In the genomic region with DNA sequence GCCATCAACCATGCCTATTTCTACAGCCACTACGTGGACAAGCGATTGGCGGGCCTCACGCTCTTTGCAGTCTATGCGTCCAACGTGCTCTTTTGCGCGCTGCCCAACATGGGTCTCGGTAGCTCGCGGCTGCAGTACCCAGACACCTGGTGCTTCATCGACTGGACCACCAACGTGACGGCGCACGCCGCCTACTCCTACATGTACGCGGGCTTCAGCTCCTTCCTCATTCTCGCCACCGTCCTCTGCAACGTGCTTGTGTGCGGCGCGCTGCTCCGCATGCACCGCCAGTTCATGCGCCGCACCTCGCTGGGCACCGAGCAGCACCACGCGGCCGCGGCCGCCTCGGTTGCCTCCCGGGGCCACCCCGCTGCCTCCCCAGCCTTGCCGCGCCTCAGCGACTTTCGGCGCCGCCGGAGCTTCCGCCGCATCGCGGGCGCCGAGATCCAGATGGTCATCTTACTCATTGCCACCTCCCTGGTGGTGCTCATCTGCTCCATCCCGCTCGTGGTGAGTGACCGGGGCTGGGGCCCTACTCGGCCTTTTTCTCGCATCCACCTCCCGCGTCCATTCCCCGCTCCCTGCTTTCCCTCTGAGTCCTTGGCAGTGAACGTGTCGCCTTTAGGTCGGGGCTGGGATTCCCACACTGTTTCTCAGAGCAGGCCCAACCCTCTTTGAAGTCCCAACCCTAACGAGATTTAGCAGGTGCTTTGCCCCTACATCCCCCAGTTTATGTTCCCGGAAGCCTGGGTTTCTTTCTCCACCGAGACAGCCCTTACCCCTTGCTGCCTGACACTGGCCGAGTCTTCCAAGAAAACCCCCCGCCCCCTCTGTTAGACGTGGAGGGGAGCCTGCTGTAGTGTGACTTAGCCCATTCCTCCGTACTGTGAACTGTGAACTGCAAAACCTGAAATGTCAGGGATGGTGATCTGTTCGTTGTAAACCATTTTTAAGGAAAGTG, we compare ENCODE assay signal across 8 cellular contexts. TPM values are rescaled to one million over a fixed set of nuclear protein-coding genes. Genes with fewer than 3 reads are reported as not detected.
DNase-seq lines count a peak whose midpoint lies in the region; ATAC-seq, FAIRE-seq and TF ChIP-seq lines count a peak whose summit lies in the region.

No MANE protein-coding gene starts in this region.

- H3K4me2 ChIP-seq in HepG2 (ENCODE audit: low read depth, low read length) (no peak overlapping the region), PC-9 (peak overlapping the region; percentile 78)

- H3K27ac ChIP-seq in liver (ENCODE audit: low read depth in 1 of 2, low read length in 2 of 2) (peak overlapping the region; percentile 12 to 31), HepG2 (ENCODE audit: extremely low read length, insufficient read depth, low read length) (no peak overlapping the region), PC-9 (no peak overlapping the region), kidney (ENCODE audit: low read depth in 2 of 2, low read length in 2 of 2) (peak overlapping the region; percentile 68 to 81)

- no peaks in the 10 kb centered on the region for H3K36me3 Mint-ChIP-seq in brain

- H3K9me3 ChIP-seq in liver (ENCODE audit: control insufficient read depth in 4 of 4, low read length in 3 of 4): peaks cover 0 to 4% (median under 1%) of the 10 kb centered on the region in 4 donors
- no peaks in the 10 kb centered on the region for H3K9me3 ChIP-seq in HepG2 (ENCODE audit: low read length)
- H3K9me3 ChIP-seq in PC-9 (ENCODE audit: insufficient read depth, low read depth): no peaks in the 10 kb centered on the region
- H3K9me3 ChIP-seq in kidney (ENCODE audit: control insufficient read depth in 1 of 2, low read length in 2 of 2): no peaks in the 10 kb centered on the region
- no peaks in the 10 kb centered on the region for H3K9me3 ChIP-seq in HAP-1

- no peak for FAIRE-seq in HepG2 (lab: Jason Lieb, UNC)
- FAIRE-seq in kidney (lab: Jason Lieb, UNC): no peak

- H3K9me3 Mint-ChIP-seq in brain: peaks cover 0 to 7% (median 0%) of the 10 kb centered on the region in 5 experiments

- no peak for TF ChIP-seq POLR2A in HepG2 (IDR thresholded peaks at IDR 0.05; ENCODE audit: insufficient read depth in 1 of 2, low read depth in 2 of 2, low read length in 2 of 2)

- POLR2A ChIA-PET in HepG2 (lab: Yijun Ruan, JAX): no interaction called here
- POLR2A ChIA-PET in PC-9 (lab: Charles Lee; ENCODE audit: unreplicated experiment): no interaction called here

- peaks cover 97% of the 10 kb centered on the region for H3K27me3 Mint-ChIP-seq in brain

- TF ChIP-seq EP300 in HepG2 (IDR thresholded peaks at IDR 0.05; ENCODE audit: low read depth in 2 of 2, low read length in 2 of 2) (no peak), HepG2 (CRISPR knock-in tag; IDR thresholded peaks at IDR 0.05; ENCODE audit: borderline replicate concordance) (no peak)

- H3K27ac Mint-ChIP-seq in brain: peak overlapping the region in 1 of 5 experiments; percentile 17

- CTCF ChIA-PET in HepG2 (lab: Yijun Ruan, JAX; ENCODE audit: low intra/inter-chr PET ratio, low total read pairs): no interaction called here
- CTCF ChIA-PET in PC-9 (lab: Charles Lee): no interaction called here

- H2AFZ ChIP-seq in HepG2 (ENCODE audit: low read length) (no peak overlapping the region), PC-9 (no peak overlapping the region)

- WGBS in liver: 14% methylated on average over 71 of the region's 71 CpGs
- 91% methylated on average over 71 of the region's 71 CpGs for WGBS in HepG2 (ENCODE audit: low lambda C conversion rate)

- TF ChIP-seq RAD21 in liver (IDR thresholded peaks at IDR 0.05): no peak
- no peak for TF ChIP-seq RAD21 in HepG2 (CRISPR knock-in tag; IDR thresholded peaks at IDR 0.05)

- H3F3A ChIP-seq in PC-9 (ENCODE audit: insufficient read depth, low read depth): peaks cover 15% of the 10 kb centered on the region

- H3K4me3 Mint-ChIP-seq in brain: peak overlapping the region; percentile 83 to 95 (median 90)

- H4K20me1 ChIP-seq in HepG2 (ENCODE audit: insufficient read depth, low read length) (no peaks in the 10 kb centered on the region), PC-9 (ENCODE audit: insufficient read depth) (no peaks in the 10 kb centered on the region)

- H3K9ac ChIP-seq in liver (ENCODE audit: low read depth in 1 of 2, low read length in 2 of 2): peak overlapping the region in 1 of 2 donors; percentile 57
- H3K9ac ChIP-seq in HepG2 (ENCODE audit: insufficient read depth, low read depth, low read length): no peak overlapping the region
- H3K9ac ChIP-seq in kidney (ENCODE audit: low read length in 2 of 2): peak overlapping the region; percentile 62 to 68

- BruUV-seq in HepG2 (replicated peaks; lab: Mats Ljungman, UMichigan) (no TSS peak), PC-9 (replicated peaks; lab: Mats Ljungman, UMichigan) (no TSS peak)

- H3K27me3 ChIP-seq in liver (ENCODE audit: control insufficient read depth in 4 of 4, insufficient read depth in 4 of 4, low read length in 3 of 4) (peaks cover 0 to 5% (median 2%) of the 10 kb centered on the region in 4 donors), HepG2 (ENCODE audit: control insufficient read depth in 1 of 2, insufficient read depth in 2 of 2, low read length in 2 of 2) (peaks cover 1 to 7% of the 10 kb centered on the region in 2 experiments; a peak in 2 of 5 replicates), PC-9 (ENCODE audit: insufficient read depth, low read depth) (no peaks in the 10 kb centered on the region), HAP-1 (ENCODE audit: low read depth) (no peaks in the 10 kb centered on the region)

- in situ Hi-C loops in HepG2 (cut with HindIII; ENCODE audit: extremely low pct_ligation_motif_present, low pct_unique_long_range_greater_than_20kb): loop anchor here (10.0 to 25.0 kb wide), 2 partner anchors 967 to 1094 kb away; no protein-coding TSS in a partner anchor
- in situ Hi-C loops in HAP-1 (cut with MboI; ENCODE audit: low sequenced_read_pairs): loop anchor here (25.0 kb wide), 3 partner anchors 744 to 1094 kb away; no protein-coding TSS in a partner anchor

- peaks cover 59% of the 10 kb centered on the region for H3K4me1 Mint-ChIP-seq in brain

- DNase-seq in HepG2 (ENCODE audit: low spot score) (no peak), PC-9 (no peak), kidney (peak; percentile 80), HAP-1 (ENCODE audit: low spot score in 2 of 2) (no peak), AG08396 (ENCODE audit: low spot score) (no peak)
- DNase-seq in stimulated activated CD4-positive, alpha-beta T cell treated with anti-CD3 and anti-CD28 coated beads, Interleukin-4, amount 100 ng/mL, for 48 hours (ENCODE audit: low read depth in 2 of 2): peak; percentile 30 to 32

- H3K79me2 ChIP-seq in HepG2 (ENCODE audit: insufficient read depth, low read length): no peaks in the 10 kb centered on the region
- peaks cover 65% of the 10 kb centered on the region for H3K79me2 ChIP-seq in PC-9 (ENCODE audit: low read depth)

- no peak for ATAC-seq in HepG2

- no peak for TF ChIP-seq CTCF in liver (IDR thresholded peaks at IDR 0.05; ENCODE audit: low read depth, low read length, missing input control)
- no peak for TF ChIP-seq CTCF in HepG2 (CRISPR knock-in tag; IDR thresholded peaks at IDR 0.05)
- TF ChIP-seq CTCF in PC-9 (conservative IDR thresholded peaks at IDR 0.05): no peak
- no peak for TF ChIP-seq CTCF in brain (conservative IDR thresholded peaks at IDR 0.05)
- TF ChIP-seq CTCF in kidney (IDR thresholded peaks at IDR 0.05; ENCODE audit: borderline replicate concordance, extremely low read depth, insufficient read depth): no peak

- H3K4me3 ChIP-seq in liver (ENCODE audit: low read depth in 1 of 3, low read length in 3 of 3): peak overlapping the region; percentile 27 to 65 (median 43)
- H3K4me3 ChIP-seq in HepG2 (replicated peaks in 1 of 3; ENCODE audit: insufficient read depth in 1 of 3, low read depth in 2 of 3, low read length in 3 of 3): no peak overlapping the region
- H3K4me3 ChIP-seq in PC-9: peak overlapping the region; percentile 82; the same call in 1 of the 2 replicates
- H3K4me3 ChIP-seq in kidney (ENCODE audit: low read length in 2 of 2): peak overlapping the region; percentile 59 to 83
- no peak overlapping the region for H3K4me3 ChIP-seq in HAP-1

- no peaks in the 10 kb centered on the region for H3K36me3 ChIP-seq in liver (ENCODE audit: control insufficient read depth in 4 of 4, insufficient read depth in 3 of 4, low read depth in 1 of 4, low read length in 3 of 4)
- H3K36me3 ChIP-seq in HepG2 (replicated peaks in 1 of 2; ENCODE audit: control insufficient read depth in 1 of 2, insufficient read depth in 2 of 2, low read length in 2 of 2): no peaks in the 10 kb centered on the region
- H3K36me3 ChIP-seq in PC-9 (ENCODE audit: low read depth): peaks cover 8% of the 10 kb centered on the region
- H3K36me3 ChIP-seq in kidney (ENCODE audit: control insufficient read depth in 1 of 2, insufficient read depth in 2 of 2, low read length in 2 of 2): no peaks in the 10 kb centered on the region
- H3K36me3 ChIP-seq in HAP-1 (replicated peaks): no peaks in the 10 kb centered on the region

- H3K9me2 ChIP-seq in PC-9 (ENCODE audit: insufficient read depth): no peaks in the 10 kb centered on the region

- intact Hi-C loops in HepG2 (cut with micrococcal nuclease; ENCODE audit: unreplicated experiment) (no loop called here), PC-9 (cut with micrococcal nuclease; ENCODE audit: unreplicated experiment) (no loop called here), kidney (cut with DNase I) (no loop called here)

- H3K4me1 ChIP-seq in liver (ENCODE audit: control insufficient read depth in 4 of 4, insufficient read depth in 4 of 4, low read length in 3 of 4): peaks cover 10 to 24% (median 17%) of the 10 kb centered on the region in 4 donors
- peaks cover 12% of the 10 kb centered on the region; the same call in 1 of the 2 replicates for H3K4me1 ChIP-seq in HepG2 (ENCODE audit: insufficient read depth, low read length)
- H3K4me1 ChIP-seq in PC-9 (replicated peaks; ENCODE audit: insufficient read depth): peaks cover 64% of the 10 kb centered on the region
- H3K4me1 ChIP-seq in kidney (ENCODE audit: control insufficient read depth in 1 of 2, insufficient read depth in 1 of 2, low read depth in 1 of 2, low read length in 2 of 2): peaks cover 0 to 11% of the 10 kb centered on the region in 2 donors
- H3K4me1 ChIP-seq in HAP-1: peaks cover 4% of the 10 kb centered on the region; the same call in 1 of the 2 replicates

RNA-seq across cellular contexts. Expression of a gene that starts 1.9 kb away (rescaled TPM):
- 1 to 10 TPM; 3.6 to 6.8 TPM for total RNA-seq in liver
- polyA plus RNA-seq in liver: 1 to 10 TPM in 1 of 2 donors, under 1 TPM in 1; 0.60 to 1.9 TPM
- total RNA-seq in HepG2 (2016; rRNA removed; fragmentation: Illumina TruSeq; extraction: Trizol): 0.11 TPM in 1 of 2 replicates, not detected in the other
- total RNA-seq in HepG2 (2016; cell fraction: cytosol; rRNA removed; fragmentation: Illumina TruSeq; extraction: Trizol; ENCODE audit: low read depth): not detected in 2 replicates
- not detected in 2 replicates for total RNA-seq in HepG2 (2016; cell fraction: insoluble cytoplasmic fraction; rRNA removed; fragmentation: Illumina TruSeq; extraction: Trizol)
- not detected in 2 replicates for total RNA-seq in HepG2 (2016; cell fraction: membrane; rRNA removed; fragmentation: Illumina TruSeq; extraction: Trizol)
- not detected in 2 replicates for total RNA-seq in HepG2 (2016; cell fraction: nucleus; rRNA removed; fragmentation: Illumina TruSeq; extraction: Trizol)
- 0.01 and 0.03 TPM in 2 replicates for polyA plus RNA-seq in HepG2 (2011; rRNA removed)
- 0.04 TPM in 1 of 2 replicates, not detected in the other for polyA plus RNA-seq in HepG2 (2011; cell fraction: cytosol; rRNA removed)
- 0.14 and 0.16 TPM in 2 replicates for polyA plus RNA-seq in HepG2 (2011; cell fraction: nucleus; rRNA removed)
- not detected in 2 replicates for polyA plus RNA-seq in HepG2 (2012)
- polyA plus RNA-seq in HepG2 (2016; cell fraction: cytosol; fragmentation: Illumina TruSeq; extraction: Trizol; ENCODE audit: low read depth): not detected in 2 replicates
- not detected in 2 replicates for polyA plus RNA-seq in HepG2 (2016; cell fraction: insoluble cytoplasmic fraction; fragmentation: Illumina TruSeq; extraction: Trizol; ENCODE audit: low read depth)
- polyA plus RNA-seq in HepG2 (2016; cell fraction: membrane; fragmentation: Illumina TruSeq; extraction: Trizol; ENCODE audit: low read depth): not detected in 2 replicates
- polyA plus RNA-seq in HepG2 (2016; cell fraction: nucleus; fragmentation: Illumina TruSeq; extraction: Trizol; ENCODE audit: insufficient read depth, low read depth): not detected in 2 replicates
- polyA minus RNA-seq in HepG2 (2011; rRNA and poly(A)+ RNA removed; ENCODE audit: low replicate concordance): 2.9 TPM in 1 of 2 replicates, not detected in the other
- polyA minus RNA-seq in HepG2 (2011; cell fraction: cytosol; rRNA and poly(A)+ RNA removed): not detected in 2 replicates
- not detected in 2 replicates for polyA minus RNA-seq in HepG2 (2011; cell fraction: nucleus; rRNA and poly(A)+ RNA removed)
- 15.7 and 22.4 TPM in 2 replicates for total RNA-seq in PC-9 (2021)
- polyA plus RNA-seq in brain (ENCODE audit: insufficient read depth, low read depth, low replicate concordance): 1.1 TPM
- total RNA-seq in kidney: 17.2 TPM
- 8.5 TPM for polyA plus RNA-seq in kidney (ENCODE audit: insufficient read depth, low read depth, low replicate concordance)

Comparison
In these comparisons a context has a peak if more than half of its experiments do, and no peak if none do; other contexts are left out.
1. H3K27ac ChIP-seq: peak in liver (2 of 2) and kidney (2 of 2); none in HepG2 (single experiment) and PC-9 (single experiment).
2. H3K4me3 ChIP-seq: peak in liver (3 of 3), PC-9 (single experiment) and kidney (2 of 2); none in HepG2 (0 of 3) and HAP-1 (single experiment).
3. DNase-seq: peak in kidney (single experiment) and stimulated activated CD4-positive, alpha-beta T cell treated with anti-CD3 and anti-CD28 coated beads, Interleukin-4, amount 100 ng/mL, for 48 hours (2 of 2); none in HepG2 (single experiment), PC-9 (0 of 2), HAP-1 (0 of 2) and AG08396 (single experiment).